ENCODE assay signal across 1 cellular context in genomic region chr22:49962012-49962750, GRCh38.
TF ChIP-seq lines count a peak whose summit lies in the region.

No MANE protein-coding gene starts in this region.

TF ChIP-seq in K562, 482 proteins besides CTCF, POLR2A, EP300 and RAD21 (continued from another document and continues in another):
- TF ChIP-seq SMAD1 (IDR thresholded peaks at IDR 0.05; ENCODE audit: low read depth, low read length, partially characterized antibody) = no peak
- no peak for TF ChIP-seq ZNF830 (CRISPR knock-in tag; IDR thresholded peaks at IDR 0.05)
- TF ChIP-seq SRSF9 (IDR thresholded peaks at IDR 0.05; ENCODE audit: borderline replicate concordance, low read depth, low read length) = no peak
- TF ChIP-seq CREBBP (IDR thresholded peaks at IDR 0.05; ENCODE audit: low read depth, low read length) = no peak
- TF ChIP-seq ZFPM2 (CRISPR knock-in tag; IDR thresholded peaks at IDR 0.05) = no peak
- no peak for TF ChIP-seq ZNF311 (CRISPR knock-in tag; IDR thresholded peaks at IDR 0.05)
- TF ChIP-seq PHF8 (IDR thresholded peaks at IDR 0.05; ENCODE audit: borderline replicate concordance, low read length) = no peak
- no peak for TF ChIP-seq ARID3B (CRISPR knock-in tag; IDR thresholded peaks at IDR 0.05; ENCODE audit: borderline replicate concordance)
- TF ChIP-seq, protein P1, sequence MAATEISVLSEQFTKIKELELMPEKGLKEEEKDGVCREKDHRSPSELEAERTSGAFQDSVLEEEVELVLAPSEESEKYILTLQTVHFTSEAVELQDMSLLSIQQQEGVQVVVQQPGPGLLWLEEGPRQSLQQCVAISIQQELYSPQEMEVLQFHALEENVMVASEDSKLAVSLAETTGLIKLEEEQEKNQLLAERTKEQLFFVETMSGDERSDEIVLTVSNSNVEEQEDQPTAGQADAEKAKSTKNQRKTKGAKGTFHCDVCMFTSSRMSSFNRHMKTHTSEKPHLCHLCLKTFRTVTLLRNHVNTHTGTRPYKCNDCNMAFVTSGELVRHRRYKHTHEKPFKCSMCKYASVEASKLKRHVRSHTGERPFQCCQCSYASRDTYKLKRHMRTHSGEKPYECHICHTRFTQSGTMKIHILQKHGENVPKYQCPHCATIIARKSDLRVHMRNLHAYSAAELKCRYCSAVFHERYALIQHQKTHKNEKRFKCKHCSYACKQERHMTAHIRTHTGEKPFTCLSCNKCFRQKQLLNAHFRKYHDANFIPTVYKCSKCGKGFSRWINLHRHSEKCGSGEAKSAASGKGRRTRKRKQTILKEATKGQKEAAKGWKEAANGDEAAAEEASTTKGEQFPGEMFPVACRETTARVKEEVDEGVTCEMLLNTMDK (IDR thresholded peaks at IDR 0.05; ENCODE audit: borderline replicate concordance, insufficient read depth, low read depth, low read length, poor library complexity, severe bottlenecking) = no peak
- TF ChIP-seq MAFK (IDR thresholded peaks at IDR 0.05; ENCODE audit: low read length) = no peak
- TF ChIP-seq MXI1 (IDR thresholded peaks at IDR 0.05; ENCODE audit: low read depth, low read length) = no peak
- no peak for TF ChIP-seq SAFB2 (IDR thresholded peaks at IDR 0.05; ENCODE audit: borderline replicate concordance, low read depth, low read length, severe bottlenecking)
- peak; percentile 31; the same call in 1 of the 2 replicates for TF ChIP-seq RAD51 (IDR thresholded peaks at IDR 0.05; ENCODE audit: borderline replicate concordance, low read depth)
- no peak for TF ChIP-seq ZNF75A (CRISPR knock-in tag; IDR thresholded peaks at IDR 0.05)
- TF ChIP-seq DDX20 (tag; IDR thresholded peaks at IDR 0.05; ENCODE audit: low read depth) = no peak
- TF ChIP-seq ZMIZ1 (IDR thresholded peaks at IDR 0.05; ENCODE audit: low read depth in 2 of 2, low read length in 2 of 2) = no peak
- TF ChIP-seq CBX2 (IDR thresholded peaks at IDR 0.05; ENCODE audit: insufficient read depth, low read length, poor library complexity, severe bottlenecking) = no peak
- TF ChIP-seq, protein P2, sequence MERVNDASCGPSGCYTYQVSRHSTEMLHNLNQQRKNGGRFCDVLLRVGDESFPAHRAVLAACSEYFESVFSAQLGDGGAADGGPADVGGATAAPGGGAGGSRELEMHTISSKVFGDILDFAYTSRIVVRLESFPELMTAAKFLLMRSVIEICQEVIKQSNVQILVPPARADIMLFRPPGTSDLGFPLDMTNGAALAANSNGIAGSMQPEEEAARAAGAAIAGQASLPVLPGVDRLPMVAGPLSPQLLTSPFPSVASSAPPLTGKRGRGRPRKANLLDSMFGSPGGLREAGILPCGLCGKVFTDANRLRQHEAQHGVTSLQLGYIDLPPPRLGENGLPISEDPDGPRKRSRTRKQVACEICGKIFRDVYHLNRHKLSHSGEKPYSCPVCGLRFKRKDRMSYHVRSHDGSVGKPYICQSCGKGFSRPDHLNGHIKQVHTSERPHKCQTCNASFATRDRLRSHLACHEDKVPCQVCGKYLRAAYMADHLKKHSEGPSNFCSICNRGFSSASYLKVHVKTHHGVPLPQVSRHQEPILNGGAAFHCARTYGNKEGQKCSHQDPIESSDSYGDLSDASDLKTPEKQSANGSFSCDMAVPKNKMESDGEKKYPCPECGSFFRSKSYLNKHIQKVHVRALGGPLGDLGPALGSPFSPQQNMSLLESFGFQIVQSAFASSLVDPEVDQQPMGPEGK (CRISPR knock-in tag; IDR thresholded peaks at IDR 0.05; ENCODE audit: borderline replicate concordance) = no peak
- no peak for TF ChIP-seq ZNF280A (IDR thresholded peaks at IDR 0.05; ENCODE audit: low read depth, partially characterized antibody)
- no peak for TF ChIP-seq ZBTB17 (CRISPR knock-in tag; IDR thresholded peaks at IDR 0.05)
- TF ChIP-seq, protein P3, sequence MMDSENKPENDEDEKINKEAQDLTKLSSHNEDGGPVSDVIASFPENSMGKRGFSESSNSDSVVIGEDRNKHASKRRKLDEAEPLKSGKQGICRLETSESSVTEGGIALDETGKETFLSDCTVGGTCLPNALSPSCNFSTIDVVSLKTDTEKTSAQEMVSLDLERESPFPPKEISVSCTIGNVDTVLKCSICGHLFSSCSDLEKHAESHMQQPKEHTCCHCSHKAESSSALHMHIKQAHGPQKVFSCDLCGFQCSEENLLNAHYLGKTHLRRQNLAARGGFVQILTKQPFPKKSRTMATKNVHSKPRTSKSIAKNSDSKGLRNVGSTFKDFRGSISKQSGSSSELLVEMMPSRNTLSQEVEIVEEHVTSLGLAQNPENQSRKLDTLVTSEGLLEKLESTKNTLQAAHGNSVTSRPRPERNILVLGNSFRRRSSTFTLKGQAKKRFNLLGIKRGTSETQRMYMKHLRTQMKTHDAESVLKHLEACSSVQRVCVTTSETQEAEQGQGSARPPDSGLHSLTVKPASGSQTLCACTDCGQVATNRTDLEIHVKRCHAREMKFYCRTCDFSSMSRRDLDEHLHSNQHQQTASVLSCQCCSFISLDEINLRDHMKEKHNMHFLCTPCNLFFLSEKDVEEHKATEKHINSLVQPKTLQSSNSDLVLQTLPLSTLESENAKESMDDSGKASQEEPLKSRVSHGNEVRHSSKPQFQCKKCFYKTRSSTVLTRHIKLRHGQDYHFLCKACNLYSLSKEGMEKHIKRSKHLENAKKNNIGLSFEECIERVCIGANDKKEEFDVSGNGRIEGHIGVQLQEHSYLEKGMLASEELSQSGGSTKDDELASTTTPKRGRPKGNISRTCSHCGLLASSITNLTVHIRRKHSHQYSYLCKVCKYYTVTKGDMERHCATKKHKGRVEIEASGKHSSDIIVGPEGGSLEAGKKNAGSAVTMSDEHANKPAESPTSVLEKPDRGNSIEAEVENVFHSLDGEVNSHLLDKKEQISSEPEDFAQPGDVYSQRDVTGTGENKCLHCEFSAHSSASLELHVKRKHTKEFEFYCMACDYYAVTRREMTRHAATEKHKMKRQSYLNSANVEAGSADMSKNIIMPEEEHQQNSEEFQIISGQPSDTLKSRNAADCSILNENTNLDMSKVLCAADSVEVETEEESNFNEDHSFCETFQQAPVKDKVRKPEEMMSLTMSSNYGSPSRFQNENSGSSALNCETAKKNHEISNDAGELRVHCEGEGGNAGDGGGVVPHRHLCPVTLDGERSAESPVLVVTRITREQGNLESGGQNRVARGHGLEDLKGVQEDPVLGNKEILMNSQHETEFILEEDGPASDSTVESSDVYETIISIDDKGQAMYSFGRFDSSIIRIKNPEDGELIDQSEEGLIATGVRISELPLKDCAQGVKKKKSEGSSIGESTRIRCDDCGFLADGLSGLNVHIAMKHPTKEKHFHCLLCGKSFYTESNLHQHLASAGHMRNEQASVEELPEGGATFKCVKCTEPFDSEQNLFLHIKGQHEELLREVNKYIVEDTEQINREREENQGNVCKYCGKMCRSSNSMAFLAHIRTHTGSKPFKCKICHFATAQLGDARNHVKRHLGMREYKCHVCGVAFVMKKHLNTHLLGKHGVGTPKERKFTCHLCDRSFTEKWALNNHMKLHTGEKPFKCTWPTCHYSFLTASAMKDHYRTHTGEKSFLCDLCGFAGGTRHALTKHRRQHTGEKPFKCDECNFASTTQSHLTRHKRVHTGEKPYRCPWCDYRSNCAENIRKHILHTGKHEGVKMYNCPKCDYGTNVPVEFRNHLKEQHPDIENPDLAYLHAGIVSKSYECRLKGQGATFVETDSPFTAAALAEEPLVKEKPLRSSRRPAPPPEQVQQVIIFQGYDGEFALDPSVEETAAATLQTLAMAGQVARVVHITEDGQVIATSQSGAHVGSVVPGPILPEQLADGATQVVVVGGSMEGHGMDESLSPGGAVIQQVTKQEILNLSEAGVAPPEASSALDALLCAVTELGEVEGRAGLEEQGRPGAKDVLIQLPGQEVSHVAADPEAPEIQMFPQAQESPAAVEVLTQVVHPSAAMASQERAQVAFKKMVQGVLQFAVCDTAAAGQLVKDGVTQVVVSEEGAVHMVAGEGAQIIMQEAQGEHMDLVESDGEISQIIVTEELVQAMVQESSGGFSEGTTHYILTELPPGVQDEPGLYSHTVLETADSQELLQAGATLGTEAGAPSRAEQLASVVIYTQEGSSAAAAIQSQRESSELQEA (IDR thresholded peaks at IDR 0.05; ENCODE audit: low read depth) = no peak
- TF ChIP-seq ADNP (tag; IDR thresholded peaks at IDR 0.05) = no peak
- TF ChIP-seq SMARCA5 (IDR thresholded peaks at IDR 0.05) = no peak
- no peak for TF ChIP-seq CBX1 (IDR thresholded peaks at IDR 0.05; ENCODE audit: low read depth)
- no peak for TF ChIP-seq JUNB (CRISPR knock-in tag; conservative IDR thresholded peaks at IDR 0.05)
- no peak for TF ChIP-seq BACH1 (tag; IDR thresholded peaks at IDR 0.05)
- TF ChIP-seq NELFE (IDR thresholded peaks at IDR 0.05; ENCODE audit: insufficient read depth, insufficient read length) = no peak
- no peak for TF ChIP-seq NEUROD1 (IDR thresholded peaks at IDR 0.05; ENCODE audit: borderline replicate concordance, low read depth, low read length, partially characterized antibody)
- TF ChIP-seq ZNF165 (CRISPR knock-in tag; IDR thresholded peaks at IDR 0.05; ENCODE audit: borderline replicate concordance) = no peak
- 0 out of 2 replicates have a peak, but pooled peaks have one; percentile 49 for TF ChIP-seq ELF1 (tag; IDR thresholded peaks at IDR 0.05)
- no peak for TF ChIP-seq PML (IDR thresholded peaks at IDR 0.05; ENCODE audit: low read length)
- no peak for TF ChIP-seq TFAM (CRISPR knock-in tag; conservative IDR thresholded peaks at IDR 0.05)
- TF ChIP-seq STAG1 (CRISPR knock-in tag; IDR thresholded peaks at IDR 0.05; ENCODE audit: borderline replicate concordance) = no peak
- TF ChIP-seq, protein P4, sequence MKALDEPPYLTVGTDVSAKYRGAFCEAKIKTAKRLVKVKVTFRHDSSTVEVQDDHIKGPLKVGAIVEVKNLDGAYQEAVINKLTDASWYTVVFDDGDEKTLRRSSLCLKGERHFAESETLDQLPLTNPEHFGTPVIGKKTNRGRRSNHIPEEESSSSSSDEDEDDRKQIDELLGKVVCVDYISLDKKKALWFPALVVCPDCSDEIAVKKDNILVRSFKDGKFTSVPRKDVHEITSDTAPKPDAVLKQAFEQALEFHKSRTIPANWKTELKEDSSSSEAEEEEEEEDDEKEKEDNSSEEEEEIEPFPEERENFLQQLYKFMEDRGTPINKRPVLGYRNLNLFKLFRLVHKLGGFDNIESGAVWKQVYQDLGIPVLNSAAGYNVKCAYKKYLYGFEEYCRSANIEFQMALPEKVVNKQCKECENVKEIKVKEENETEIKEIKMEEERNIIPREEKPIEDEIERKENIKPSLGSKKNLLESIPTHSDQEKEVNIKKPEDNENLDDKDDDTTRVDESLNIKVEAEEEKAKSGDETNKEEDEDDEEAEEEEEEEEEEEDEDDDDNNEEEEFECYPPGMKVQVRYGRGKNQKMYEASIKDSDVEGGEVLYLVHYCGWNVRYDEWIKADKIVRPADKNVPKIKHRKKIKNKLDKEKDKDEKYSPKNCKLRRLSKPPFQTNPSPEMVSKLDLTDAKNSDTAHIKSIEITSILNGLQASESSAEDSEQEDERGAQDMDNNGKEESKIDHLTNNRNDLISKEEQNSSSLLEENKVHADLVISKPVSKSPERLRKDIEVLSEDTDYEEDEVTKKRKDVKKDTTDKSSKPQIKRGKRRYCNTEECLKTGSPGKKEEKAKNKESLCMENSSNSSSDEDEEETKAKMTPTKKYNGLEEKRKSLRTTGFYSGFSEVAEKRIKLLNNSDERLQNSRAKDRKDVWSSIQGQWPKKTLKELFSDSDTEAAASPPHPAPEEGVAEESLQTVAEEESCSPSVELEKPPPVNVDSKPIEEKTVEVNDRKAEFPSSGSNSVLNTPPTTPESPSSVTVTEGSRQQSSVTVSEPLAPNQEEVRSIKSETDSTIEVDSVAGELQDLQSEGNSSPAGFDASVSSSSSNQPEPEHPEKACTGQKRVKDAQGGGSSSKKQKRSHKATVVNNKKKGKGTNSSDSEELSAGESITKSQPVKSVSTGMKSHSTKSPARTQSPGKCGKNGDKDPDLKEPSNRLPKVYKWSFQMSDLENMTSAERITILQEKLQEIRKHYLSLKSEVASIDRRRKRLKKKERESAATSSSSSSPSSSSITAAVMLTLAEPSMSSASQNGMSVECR (CRISPR knock-in tag; IDR thresholded peaks at IDR 0.05) = peak; percentile 49; the same call in 1 of the 2 replicates
